Comparison of ENCODE assay signal across 7 cellular contexts in the genomic region with DNA sequence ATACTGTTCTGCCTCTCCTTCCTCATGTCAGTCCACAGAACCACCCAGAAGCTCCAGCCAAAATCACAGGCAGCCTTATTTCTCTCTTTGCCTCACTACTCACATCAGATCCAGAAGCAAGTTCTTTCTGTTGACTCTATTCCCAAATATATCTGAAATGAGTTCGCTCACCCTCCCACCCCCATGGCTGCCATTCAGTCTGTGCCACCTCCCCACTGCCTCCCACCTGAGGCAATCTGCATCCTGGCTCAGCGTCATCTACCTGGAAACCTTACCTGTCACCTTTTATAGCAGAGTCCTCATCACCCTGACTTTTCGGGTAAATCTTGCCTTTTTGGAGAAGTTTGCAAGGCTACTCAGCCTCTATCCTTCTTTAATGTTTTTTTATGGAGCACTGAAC.
"Had no signal": no experiment of that assay in that cellular context is flagged by ENCODE, and none has a peak within 500 bp of the region (broad histone marks: within the 10 kb centered on the region; RNA-seq: fewer than 3 reads in every experiment).

No MANE protein-coding gene starts in this region.

- DNase-seq: GM23248, GOT3, H7, HFFc6 had no signal

- H3K27ac Mint-ChIP-seq: HFFc6, IgD-negative memory B cell had no signal

- H3K36me3 Mint-ChIP-seq: IgD-negative memory B cell had no signal

- H3K27me3 Mint-ChIP-seq: IgD-negative memory B cell had no signal

- ATAC-seq: HCT116, HepG2 had no signal

- H3K4me3 Mint-ChIP-seq: HFFc6, IgD-negative memory B cell had no signal

- H3K4me1 Mint-ChIP-seq: IgD-negative memory B cell had no signal
